In genomic region chr19:35717665-35718344, GRCh38 we compare ENCODE assay signal across 8 cellular contexts. TPM values are rescaled to one million over a fixed set of nuclear protein-coding genes. Genes with fewer than 3 reads are reported as not detected.
DNase-seq lines count a peak whose midpoint lies in the region; ATAC-seq and TF ChIP-seq lines count a peak whose summit lies in the region.

Gene KMT2B, plus strand, starts transcription at chr19:35718003. Its CDS starts 16 bp downstream, at chr19:35718019.

- intact Hi-C loops in CD4-positive, alpha-beta T cell (cut with DNase I, micrococcal nuclease) = loop anchor here (1.0 to 10.0 kb wide), 11 partner anchors 16 to 453 kb away; partner anchors contain the start of genes PROSER3 (in 2 of the 2), PSENEN (in 2 of the 2), U2AF1L4 (in 2 of the 2) and COX6B1 (in 1 of the 2)
- intact Hi-C loops in left ventricle myocardium inferior (cut with micrococcal nuclease) = loop anchor here (2.0 kb wide), 1 partner anchor 21 kb away; no protein-coding TSS in a partner anchor

- H3K4me1 Mint-ChIP-seq in CD4-positive, alpha-beta T cell (ENCODE audit: low read depth) = peaks cover 62% of the 10 kb centered on the region
- peaks cover 41% of the 10 kb centered on the region for H3K4me1 Mint-ChIP-seq in activated naive CD8-positive, alpha-beta T cell treated with anti-CD3 and anti-CD28 coated beads, Interleukin-2, amount 10 ng/mL, durations not matched to agents 7 days and 5 days

- H3K4me3 ChIP-seq in left ventricle myocardium inferior (peak within 1 kb of the TSS; percentile 96), rectal smooth muscle tissue (ENCODE audit: low read length) (peak within 1 kb of the TSS; percentile 92)

- H3K36me3 ChIP-seq in left ventricle myocardium inferior (peaks cover 30% of the 10 kb centered on the region), rectal smooth muscle tissue (ENCODE audit: control insufficient read depth, insufficient read depth, low read length) (peaks cover 19% of the 10 kb centered on the region)

- H3K4me1 ChIP-seq in left ventricle myocardium inferior (peaks cover 47% of the 10 kb centered on the region), rectal smooth muscle tissue (ENCODE audit: control insufficient read depth, insufficient read depth, low read length) (peaks cover 16% of the 10 kb centered on the region)

- peak within 1 kb of the TSS; percentile 89 for H3K27ac Mint-ChIP-seq in CD4-positive, alpha-beta T cell
- H3K27ac Mint-ChIP-seq in activated naive CD8-positive, alpha-beta T cell treated with anti-CD3 and anti-CD28 coated beads, Interleukin-2, amount 10 ng/mL, durations not matched to agents 7 days and 5 days = peak within 1 kb of the TSS; percentile 94

- H3K9me3 Mint-ChIP-seq in CD4-positive, alpha-beta T cell = no peaks in the 10 kb centered on the region
- H3K9me3 Mint-ChIP-seq in activated naive CD8-positive, alpha-beta T cell treated with anti-CD3 and anti-CD28 coated beads, Interleukin-2, amount 10 ng/mL, durations not matched to agents 7 days and 5 days = no peaks in the 10 kb centered on the region

- DNase-seq in CD4-positive, alpha-beta T cell = no peak
- peak; percentile 88 for DNase-seq in NCI-H128 (lab: John Stamatoyannopoulos, UW; ENCODE audit: unreplicated experiment)
- peak; percentile 96 for DNase-seq in activated naive CD8-positive, alpha-beta T cell treated with anti-CD3 and anti-CD28 coated beads, Interleukin-2, amount 10 ng/mL, durations not matched to agents 7 days and 5 days
- DNase-seq in left ventricle myocardium inferior = no peak

- peaks cover 42% of the 10 kb centered on the region for H3K36me3 Mint-ChIP-seq in CD4-positive, alpha-beta T cell (ENCODE audit: low read depth)
- H3K36me3 Mint-ChIP-seq in activated naive CD8-positive, alpha-beta T cell treated with anti-CD3 and anti-CD28 coated beads, Interleukin-2, amount 10 ng/mL, durations not matched to agents 7 days and 5 days = peaks cover 15% of the 10 kb centered on the region

- peak within 1 kb of the TSS; percentile 90 for H3K9ac ChIP-seq in rectal smooth muscle tissue (ENCODE audit: low read length)

- TF ChIP-seq CTCF in CD4-positive, alpha-beta T cell (IDR thresholded peaks at IDR 0.05) = no peak
- TF ChIP-seq CTCF in left ventricle myocardium inferior (IDR thresholded peaks at IDR 0.05; ENCODE audit: borderline replicate concordance) = no peak

- POLR2A ChIA-PET in CD4-positive, alpha-beta T cell (lab: Charles Lee) = interaction anchor here (1.0 to 2.1 kb wide), 10 partner anchors 10 to 397 kb away, joined by 3 to 20 read pairs (median 8); partner anchors contain the start of genes IGFLR1, LIN37, POLR2I and PSENEN
- POLR2A ChIA-PET in activated naive CD8-positive, alpha-beta T cell treated with anti-CD3 and anti-CD28 coated beads, Interleukin-2, amount 10 ng/mL, durations not matched to agents 7 days and 5 days (lab: Charles Lee) = interaction anchor here (0.5 to 3.3 kb wide), 15 partner anchors 9 to 509 kb away, joined by 3 to 32 read pairs (median 5); partner anchors contain the start of genes HSPB6, IGFLR1, KIRREL2 and LIN37

- H3K27me3 ChIP-seq in CD4-positive, alpha-beta T cell (ENCODE audit: control insufficient read depth, insufficient read depth, low read length) = no peaks in the 10 kb centered on the region
- H3K27me3 ChIP-seq in left ventricle myocardium inferior (ENCODE audit: low read depth) (no peaks in the 10 kb centered on the region), rectal smooth muscle tissue (ENCODE audit: control insufficient read depth, insufficient read depth, low read length) (no peaks in the 10 kb centered on the region)

- CTCF ChIA-PET in CD4-positive, alpha-beta T cell (lab: Charles Lee) = no interaction called here

- peak; percentile 28 for ATAC-seq in CD4-positive, alpha-beta T cell (ENCODE audit: poor library complexity)
- ATAC-seq in GM21423 (IDR thresholded peaks at IDR 0.05; ENCODE audit: unreplicated experiment) (peak; percentile 4), HG02870 (IDR thresholded peaks at IDR 0.05; ENCODE audit: unreplicated experiment) (no peak), HG02973 (IDR thresholded peaks at IDR 0.05; ENCODE audit: unreplicated experiment) (no peak)
- ATAC-seq in activated naive CD8-positive, alpha-beta T cell treated with anti-CD3 and anti-CD28 coated beads, Interleukin-2, amount 10 ng/mL, durations not matched to agents 7 days and 5 days (ENCODE audit: low read depth) = peak; percentile 0

- peak within 1 kb of the TSS; percentile 73 for H3K27ac ChIP-seq in CD4-positive, alpha-beta T cell (ENCODE audit: low read depth, low read length)
- peak within 1 kb of the TSS; percentile 95 for H3K27ac ChIP-seq in left ventricle myocardium inferior (replicated peaks)
- H3K27ac ChIP-seq in rectal smooth muscle tissue (ENCODE audit: low read depth, low read length) = peak within 1 kb of the TSS; percentile 86

- H3K27me3 Mint-ChIP-seq in CD4-positive, alpha-beta T cell = no peaks in the 10 kb centered on the region
- no peaks in the 10 kb centered on the region for H3K27me3 Mint-ChIP-seq in activated naive CD8-positive, alpha-beta T cell treated with anti-CD3 and anti-CD28 coated beads, Interleukin-2, amount 10 ng/mL, durations not matched to agents 7 days and 5 days

- H3K9me3 ChIP-seq in CD4-positive, alpha-beta T cell (ENCODE audit: control insufficient read depth, low read length) = no peaks in the 10 kb centered on the region
- H3K9me3 ChIP-seq in left ventricle myocardium inferior (replicated peaks) = no peaks in the 10 kb centered on the region

- peak within 1 kb of the TSS; percentile 95 for H3K4me3 Mint-ChIP-seq in CD4-positive, alpha-beta T cell
- H3K4me3 Mint-ChIP-seq in activated naive CD8-positive, alpha-beta T cell treated with anti-CD3 and anti-CD28 coated beads, Interleukin-2, amount 10 ng/mL, durations not matched to agents 7 days and 5 days = peak within 1 kb of the TSS; percentile 97

RNA-seq across cellular contexts. Expression of gene KMT2B, which starts in this region (rescaled TPM):
- 10 to 100 TPM; 59.4 to 59.7 TPM for total RNA-seq in CD4-positive, alpha-beta T cell
- total RNA-seq in activated naive CD8-positive, alpha-beta T cell treated with anti-CD3 and anti-CD28 coated beads, Interleukin-2, amount 10 ng/mL, durations not matched to agents 7 days and 5 days = 10 to 100 TPM; 74.6 to 75.9 TPM
- total RNA-seq in left ventricle myocardium inferior = 12.8 TPM

Comparison
In these comparisons a context has a peak if more than half of its experiments do, and no peak if none do; other contexts are left out.
1. ATAC-seq: peak in CD4-positive, alpha-beta T cell (single experiment), GM21423 (single experiment) and activated naive CD8-positive, alpha-beta T cell treated with anti-CD3 and anti-CD28 coated beads, Interleukin-2, amount 10 ng/mL, durations not matched to agents 7 days and 5 days (single experiment); none in HG02870 (single experiment) and HG02973 (single experiment).
2. DNase-seq: peak in NCI-H128 (single experiment) and activated naive CD8-positive, alpha-beta T cell treated with anti-CD3 and anti-CD28 coated beads, Interleukin-2, amount 10 ng/mL, durations not matched to agents 7 days and 5 days (single experiment); none in CD4-positive, alpha-beta T cell (0 of 10) and left ventricle myocardium inferior (single experiment).
3. Peak in every context shown above with its lines, with median percentiles within 50 percentile points of each other: H3K27ac ChIP-seq.